In the genomic region with DNA sequence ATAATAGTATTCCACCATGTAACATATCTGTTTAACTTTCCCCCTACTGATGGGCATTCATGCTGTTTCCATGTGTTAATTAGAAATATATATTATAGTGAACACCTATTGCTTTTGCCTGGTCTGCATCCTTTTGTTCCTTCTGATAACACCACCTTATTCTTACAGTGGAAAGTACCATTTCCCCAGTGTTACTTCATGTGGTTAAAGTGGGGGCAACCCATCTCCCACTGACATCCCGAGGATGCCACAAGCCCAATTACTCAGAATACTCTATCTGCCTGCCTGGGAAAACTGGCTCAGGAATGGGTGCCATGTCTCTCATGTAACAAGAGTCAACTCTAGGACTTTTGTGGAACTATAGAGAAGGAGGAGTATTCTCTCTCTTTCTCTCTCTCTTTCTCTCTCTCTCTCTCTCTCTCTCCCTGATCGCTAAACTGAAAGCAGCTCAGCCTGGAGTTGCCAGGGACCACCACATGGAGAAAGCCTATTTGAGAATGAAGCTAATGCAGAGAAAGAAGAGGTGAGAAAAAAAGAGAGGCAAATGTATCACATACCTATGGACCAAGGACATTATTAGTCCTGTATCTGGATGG, we compare ENCODE assay signal across 21 cellular contexts.
"Had no signal": no experiment of that assay in that cellular context is flagged by ENCODE, and none has a peak within 500 bp of the region (broad histone marks: within the 10 kb centered on the region; RNA-seq: fewer than 3 reads in every experiment).

No MANE protein-coding gene starts in this region.

- H3K4me3 Mint-ChIP-seq: activated CD4-positive, alpha-beta T cell treated with anti-CD3 and anti-CD28 coated beads for 36 hours; activated T-cell treated with anti-CD3 and anti-CD28 coated beads, Interleukin-2, amount 50 U/mL, for 24 hours; nephron; type B pancreatic cell; WTC11 had no signal

- H3K4me1 Mint-ChIP-seq: WTC11 had no signal

- H3K27ac Mint-ChIP-seq: activated CD4-positive, alpha-beta T cell treated with anti-CD3 and anti-CD28 coated beads for 36 hours; activated naive CD4-positive, alpha-beta T cell treated with anti-CD3 and anti-CD28 coated beads, Interleukin-2, amount 50 U/mL, for 72 hours; activated T-cell treated with anti-CD3 and anti-CD28 coated beads, Interleukin-2, amount 50 U/mL, for 24 hours; nephron; type B pancreatic cell; WTC11 had no signal

- H3K36me3 ChIP-seq: brain microvascular endothelial cell, lower lobe of right lung had no signal

- H3K27me3 ChIP-seq: brain microvascular endothelial cell, dorsolateral prefrontal cortex, foreskin keratinocyte, suprapubic skin had no signal

- H3K4me3 ChIP-seq: dorsolateral prefrontal cortex, lower lobe of right lung, suprapubic skin had no signal

- H3K27ac ChIP-seq: brain microvascular endothelial cell, dorsolateral prefrontal cortex, epithelial cell of prostate, foreskin keratinocyte, lower lobe of right lung, parathyroid adenoma, suprapubic skin had no signal

- H3K4me1 ChIP-seq: parathyroid adenoma had no signal

- DNase-seq: activated CD4-positive, alpha-beta T cell treated with anti-CD3 and anti-CD28 coated beads for 36 hours; activated CD4-positive, alpha-beta T cell treated with anti-CD3 and anti-CD28 coated beads, Interleukin-2, amount 50 U/mL, for 48 hours; activated effector memory CD4-positive, alpha-beta T cell treated with Interleukin-2 at 50 U/mL for 16 hours; activated T-cell treated with anti-CD3 and anti-CD28 coated beads, Interleukin-2, amount 50 U/mL, for 24 hours; brain microvascular endothelial cell; central memory CD4-positive, alpha-beta T cell; dorsolateral prefrontal cortex; foreskin keratinocyte; glutamatergic neuron; hypothalamus; lower lobe of right lung; stimulated activated CD4-positive, alpha-beta T cell treated with anti-CD3 and anti-CD28 coated beads, Interleukin-2, amount 100 ng/mL, for 24 hours; stimulated activated naive CD4-positive, alpha-beta T cell treated with Interleukin-2 at 50 U/mL for 16 hours; SW 1271 had no signal

- H3K9me3 Mint-ChIP-seq: activated naive CD4-positive, alpha-beta T cell treated with anti-CD3 and anti-CD28 coated beads, Interleukin-2, amount 50 U/mL, for 72 hours; activated T-cell treated with anti-CD3 and anti-CD28 coated beads, Interleukin-2, amount 50 U/mL, for 24 hours; type B pancreatic cell had no signal

- H3K9me3 ChIP-seq: lower lobe of right lung had no signal

- ATAC-seq: activated CD4-positive, alpha-beta T cell treated with anti-CD3 and anti-CD28 coated beads for 36 hours; foreskin keratinocyte; lower lobe of right lung; WTC11 had no signal

- H3K27me3 Mint-ChIP-seq: activated CD4-positive, alpha-beta T cell treated with anti-CD3 and anti-CD28 coated beads for 36 hours; activated T-cell treated with anti-CD3 and anti-CD28 coated beads, Interleukin-2, amount 50 U/mL, for 24 hours; type B pancreatic cell had no signal
